ENCODE assay signal across 10 cellular contexts in genomic region chr5:54296386-54296785, GRCh38. TPM values are rescaled to one million over a fixed set of nuclear protein-coding genes. Genes with fewer than 3 reads are reported as not detected.
DNase-seq lines count a peak whose midpoint lies in the region; ATAC-seq and TF ChIP-seq lines count a peak whose summit lies in the region.
"Had no signal": no experiment of that assay in that cellular context is flagged by ENCODE, and none has a peak within 500 bp of the region (broad histone marks: within the 10 kb centered on the region; RNA-seq: fewer than 3 reads in every experiment).

No MANE protein-coding gene starts in this region.

- no peak overlapping the region for H3K4me3 ChIP-seq in body of pancreas
- no peak overlapping the region for H3K4me3 ChIP-seq in lower lobe of right lung

- H3K4me1 ChIP-seq in body of pancreas (peaks cover 10% of the 10 kb centered on the region), lower lobe of right lung (peaks cover 39% of the 10 kb centered on the region)

- peak; percentile 83 for DNase-seq in NCI-H1092 treated with DMSO at 0.1 percent for 48 hours (lab: John Stamatoyannopoulos, UW)
- DNase-seq in body of pancreas: peak in 3 of 4 donors; percentile 22 to 44 (median 32)
- DNase-seq in lower lobe of right lung: no peak
- no peak for DNase-seq in RWPE1 (ENCODE audit: low spot score)
- no peak for DNase-seq in ecto neural progenitor cell (ENCODE audit: low spot score)
- DNase-seq: activated CD4-positive, alpha-beta T cell treated with anti-CD3 and anti-CD28 coated beads, Interleukin-2, amount 50 U/mL, for 1 hour; HCEC 1CT had no signal

- H3K27ac ChIP-seq in C4-2B: peak overlapping the region; percentile 35
- H3K27ac ChIP-seq in body of pancreas: no peak overlapping the region
- peak overlapping the region; percentile 55 for H3K27ac ChIP-seq in lower lobe of right lung
- no peak overlapping the region for H3K27ac ChIP-seq in RWPE1

- POLR2A ChIA-PET in RWPE1 (lab: Yijun Ruan, JAX; ENCODE audit: low non-redundant PET): no interaction called here

- no peaks in the 10 kb centered on the region for H3K36me3 ChIP-seq in body of pancreas (replicated peaks in 1 of 2; ENCODE audit: insufficient read depth in 1 of 2, low read depth in 2 of 2)
- no peaks in the 10 kb centered on the region for H3K36me3 ChIP-seq in lower lobe of right lung

- TF ChIP-seq CTCF in C4-2B (conservative IDR thresholded peaks at IDR 0.05): no peak
- no peak for TF ChIP-seq CTCF in body of pancreas (IDR thresholded peaks at IDR 0.05)
- TF ChIP-seq CTCF in lower lobe of right lung (IDR thresholded peaks at IDR 0.05): no peak
- no peak for TF ChIP-seq CTCF in RWPE1 (conservative IDR thresholded peaks at IDR 0.05; ENCODE audit: low read depth)

- no peaks in the 10 kb centered on the region for H3K27me3 ChIP-seq in body of pancreas
- H3K27me3 ChIP-seq in lower lobe of right lung (ENCODE audit: low read depth): no peaks in the 10 kb centered on the region

- intact Hi-C loops in body of pancreas (cut with DNase I) (no loop called here), lower lobe of right lung (cut with DNase I) (no loop called here)

- WGBS in body of pancreas, 2 donors: 9 to 22% methylated on average over 2 of the region's 2 CpGs

- no peak for TF ChIP-seq POLR2A in body of pancreas (IDR thresholded peaks at IDR 0.05)

- CTCF ChIA-PET in RWPE1 (lab: Yijun Ruan, JAX): interaction anchor here (1.6 kb wide), 1 partner anchor 53 kb away, joined by 3 read pairs; no protein-coding TSS in a partner anchor

- H3K9me3 ChIP-seq in body of pancreas: no peaks in the 10 kb centered on the region
- no peaks in the 10 kb centered on the region for H3K9me3 ChIP-seq in lower lobe of right lung

- peak; percentile 68 for ATAC-seq in body of pancreas
- ATAC-seq in lower lobe of right lung: peak; percentile 70 to 80
- no peak for ATAC-seq in GM21528 (IDR thresholded peaks at IDR 0.05; ENCODE audit: low FRiP score, unreplicated experiment)
- ATAC-seq in GM18867 (IDR thresholded peaks at IDR 0.05; ENCODE audit: unreplicated experiment): no peak

RNA-seq across cellular contexts. Expression of gene ARL15, which starts 14.0 kb away (rescaled TPM):
- 10 to 100 TPM; 14.3 to 24.1 TPM for total RNA-seq in body of pancreas
- total RNA-seq in lower lobe of right lung: 30.8 TPM

Comparison
In these comparisons a context has a peak if more than half of its experiments do, and no peak if none do; other contexts are left out.
1. H3K27ac ChIP-seq: peak in C4-2B (single experiment) and lower lobe of right lung (single experiment); none in body of pancreas (0 of 4) and RWPE1 (single experiment).
2. DNase-seq: peak in NCI-H1092 treated with DMSO at 0.1 percent for 48 hours (single experiment) and body of pancreas (3 of 4); none in lower lobe of right lung (single experiment), RWPE1 (single experiment) and ecto neural progenitor cell (single experiment).
3. ATAC-seq: peak in body of pancreas (single experiment) and lower lobe of right lung (2 of 2); none in GM21528 (single experiment) and GM18867 (single experiment).